ENCODE assay signal across 17 cellular contexts in the genomic region with DNA sequence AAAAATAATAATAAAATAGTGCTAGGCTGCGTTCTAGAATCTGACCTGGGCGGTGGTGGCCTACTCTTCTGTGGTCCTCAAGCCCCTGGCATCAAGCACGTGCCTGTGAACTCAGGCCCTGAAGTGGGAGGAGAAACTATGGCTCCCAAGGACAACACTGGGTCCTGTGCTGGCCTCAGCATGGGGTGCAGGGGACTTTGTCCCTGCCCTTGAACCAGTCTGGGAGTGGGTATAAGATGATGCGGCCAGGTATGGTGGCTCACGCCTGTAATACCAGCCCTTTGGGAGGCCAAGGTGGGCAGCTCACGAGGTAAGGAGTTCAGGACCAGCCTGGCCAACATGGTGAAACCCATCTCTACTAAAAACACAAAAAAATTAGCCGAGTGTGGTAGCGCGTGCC. TPM values are rescaled to one million over a fixed set of nuclear protein-coding genes. Genes with fewer than 3 reads are reported as not detected.
"Had no signal": no experiment of that assay in that cellular context is flagged by ENCODE, and none has a peak within 500 bp of the region (broad histone marks: within the 10 kb centered on the region; RNA-seq: fewer than 3 reads in every experiment).

No MANE protein-coding gene starts in this region.

- H3K9me3 ChIP-seq: mucosa of descending colon, neutrophil, thyroid gland, upper lobe of left lung, vagina had no signal

- H3K4me3 Mint-ChIP-seq: endodermal cell, nephron progenitor cell had no signal

- H3K27ac ChIP-seq: coronary artery, neutrophil, thyroid gland, upper lobe of left lung, vagina had no signal

- ATAC-seq: mucosa of descending colon had no signal

- H3K4me1 Mint-ChIP-seq: nephron progenitor cell had no signal

- H3K36me3 ChIP-seq: neutrophil, thyroid gland, upper lobe of left lung, vagina had no signal

- H3K4me1 ChIP-seq: thyroid gland, vagina had no signal

- H3K27me3 ChIP-seq: neutrophil, thyroid gland, upper lobe of left lung, vagina had no signal

- H3K27ac Mint-ChIP-seq: endodermal cell, nephron progenitor cell had no signal

- DNase-seq: effector CD4-positive, alpha-beta T cell; endodermal cell; erythroblast; foreskin melanocyte; hippocampal formation; kidney glomerular epithelial cell; mucosa of descending colon; nephron progenitor cell; small intestine; stimulated activated CD4-positive, alpha-beta T cell treated with anti-CD3 and anti-CD28 coated beads, Interleukin-12 subunit alpha, Interleukin-12 subunit beta, amount 100 ng/mL, for 4 hours; stimulated activated naive CD4-positive, alpha-beta T cell treated with Interleukin-2 at 50 U/mL for 16 hours; thyroid gland; upper lobe of left lung had no signal

- H3K4me3 ChIP-seq: coronary artery, mucosa of descending colon, thyroid gland, upper lobe of left lung, vagina had no signal

- H3K9me3 Mint-ChIP-seq: endodermal cell, nephron progenitor cell had no signal

RNA-seq across cellular contexts. Expression of gene ZP3, which starts 5.5 kb away (rescaled TPM):
- total RNA-seq: chondrocyte had no signal

RNA-seq across cellular contexts. Expression of gene SSC4D, which starts 20.7 kb away (rescaled TPM):
- total RNA-seq: vagina had no signal
